In the genomic region with DNA sequence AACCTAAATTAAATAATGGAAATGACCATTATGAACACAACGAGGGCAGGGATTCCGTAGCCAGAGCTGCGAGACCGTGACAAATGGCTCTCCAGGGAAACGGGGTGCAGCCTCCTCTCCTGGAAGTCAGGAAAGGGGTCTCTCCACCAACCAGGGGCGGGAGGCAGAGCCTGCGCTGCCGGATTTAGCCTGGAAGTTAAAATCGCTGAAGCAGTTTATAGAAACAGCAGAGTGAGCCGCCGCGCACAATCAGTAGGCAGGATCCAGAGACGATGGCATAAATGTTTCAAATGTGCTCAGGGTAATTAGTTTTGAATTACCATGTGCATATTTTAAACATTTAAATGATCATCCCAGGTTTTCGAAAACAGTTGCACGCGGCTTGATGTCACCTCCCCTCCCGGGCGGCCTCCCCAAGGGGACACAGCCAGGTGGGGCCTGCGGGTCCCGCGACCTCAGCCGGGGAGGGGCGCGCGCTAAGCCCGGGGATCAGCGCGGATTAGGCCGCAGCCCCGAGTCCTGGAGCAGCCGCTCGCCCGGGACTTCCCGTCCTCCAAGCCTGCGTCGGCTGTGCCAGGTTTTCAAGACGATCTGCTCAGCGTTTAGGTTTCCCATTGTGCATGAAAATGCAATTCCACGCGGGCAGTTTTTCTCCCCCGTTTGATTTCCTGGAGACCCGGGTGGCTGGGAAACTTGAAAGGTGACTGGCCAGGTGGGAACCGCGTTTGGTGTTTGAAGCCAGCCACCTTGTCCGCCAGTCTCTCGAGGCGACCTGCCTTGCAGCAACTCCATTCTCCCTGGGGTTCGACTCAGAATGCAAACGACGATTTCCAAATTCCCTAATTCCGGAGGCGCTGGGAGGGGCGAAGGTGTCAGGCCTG, we compare ENCODE assay signal across 8 cellular contexts.
DNase-seq lines count a peak whose midpoint lies in the region; ATAC-seq, FAIRE-seq and TF ChIP-seq lines count a peak whose summit lies in the region.

No MANE protein-coding gene starts in this region.

- H3K4me3 Mint-ChIP-seq in Calu3 (ENCODE audit: low read depth, unreplicated experiment), result no peak overlapping the region

- WGBS in upper lobe of left lung, 2 donors, result 12 to 21% methylated on average over 16 to 41 of the region's 53 CpGs

- no peaks in the 10 kb centered on the region for H3K36me3 ChIP-seq in upper lobe of left lung

- ATAC-seq in left lobe of liver (peak; percentile 9), upper lobe of left lung (ENCODE audit: low FRiP score in 2 of 2) (peak in 1 of 2 donors; percentile 66)

- H3K27me3 ChIP-seq in upper lobe of left lung, result peaks cover 0 to 32% (median 8%) of the 10 kb centered on the region in 4 donors

- H3K27ac ChIP-seq in upper lobe of left lung, result no peak overlapping the region

- peaks cover 9 to 11% (median 11%) of the 10 kb centered on the region in 4 donors for H3K4me1 ChIP-seq in upper lobe of left lung

- in situ Hi-C loops in astrocyte of the spinal cord (cut with HindIII; ENCODE audit: low sequenced_read_pairs), result loop anchor here (25.0 kb wide), 1 partner anchor 129 kb away; the partner anchor contains the start of genes DPH1, OVCA2 and RTN4RL1

- peak overlapping the region; percentile 21 for H3K4me3 ChIP-seq in astrocyte of the spinal cord (ENCODE audit: low read depth, low read length)
- peak overlapping the region in 3 of 4 donors; percentile 5 to 30 (median 19) for H3K4me3 ChIP-seq in upper lobe of left lung

- TF ChIP-seq POLR2A in upper lobe of left lung (IDR thresholded peaks at IDR 0.05), result no peak

- intact Hi-C loops in Calu3 (cut with micrococcal nuclease; ENCODE audit: unreplicated experiment), result no loop called here

- CTCF ChIA-PET in Calu3 (lab: Charles Lee), result interaction anchor here (0.6 to 4.6 kb wide), 8 partner anchors 12 to 336 kb away, joined by 3 to 69 read pairs (median 3); partner anchors contain the start of genes DPH1, HIC1, OVCA2 and RTN4RL1

- TF ChIP-seq CTCF in astrocyte of the spinal cord (IDR thresholded peaks at IDR 0.05; ENCODE audit: low read depth, low read length) (no peak), upper lobe of left lung (IDR thresholded peaks at IDR 0.05) (no peak), Calu3 (IDR thresholded peaks at IDR 0.05; ENCODE audit: unreplicated experiment) (no peak)

- no peaks in the 10 kb centered on the region for H3K9me3 Mint-ChIP-seq in Calu3 (ENCODE audit: low read depth, unreplicated experiment)

- no peak for TF ChIP-seq EP300 in upper lobe of left lung (IDR thresholded peaks at IDR 0.05)

- no peaks in the 10 kb centered on the region for H3K4me1 Mint-ChIP-seq in Calu3 (ENCODE audit: low read depth, unreplicated experiment)

- peaks cover 37% of the 10 kb centered on the region for H3K27me3 Mint-ChIP-seq in Calu3 (ENCODE audit: unreplicated experiment)

- no peak for FAIRE-seq in RCC 7860 (lab: Jason Lieb, UNC)

- no peak overlapping the region for H3K27ac Mint-ChIP-seq in Calu3 (ENCODE audit: unreplicated experiment)

- H3K36me3 Mint-ChIP-seq in Calu3 (ENCODE audit: insufficient read depth, unreplicated experiment), result no peaks in the 10 kb centered on the region

- H3K9me3 ChIP-seq in upper lobe of left lung, result no peaks in the 10 kb centered on the region

- no TSS peak for BruUV-seq in Calu3 (replicated peaks; lab: Mats Ljungman, UMichigan)

- peak; percentile 30 for DNase-seq in stimulated activated CD4-positive, alpha-beta T cell treated with anti-CD3 and anti-CD28 coated beads, Interleukin-4, amount 100 ng/mL, for 1 hour
- DNase-seq in stimulated activated CD4-positive, alpha-beta T cell treated with anti-CD3 and anti-CD28 coated beads, Interleukin-2, amount 100 ng/mL, for 48 hours, result no peak
- DNase-seq in astrocyte of the spinal cord (ENCODE audit: low read depth, low spot score) (peak; percentile 33), left lobe of liver (ENCODE audit: low spot score) (no peak), upper lobe of left lung (peak in 1 of 2 donors; percentile 84), NCI-H1092 treated with DMSO at 0.1 percent for 48 hours (lab: John Stamatoyannopoulos, UW) (no peak), Calu3 (no peak), RCC 7860 (ENCODE audit: low spot score) (no peak)

Comparison
In these comparisons a context has a peak if more than half of its experiments do, and no peak if none do; other contexts are left out.
1. DNase-seq: peak in stimulated activated CD4-positive, alpha-beta T cell treated with anti-CD3 and anti-CD28 coated beads, Interleukin-4, amount 100 ng/mL, for 1 hour (single experiment) and astrocyte of the spinal cord (single experiment); none in stimulated activated CD4-positive, alpha-beta T cell treated with anti-CD3 and anti-CD28 coated beads, Interleukin-2, amount 100 ng/mL, for 48 hours (0 of 2), left lobe of liver (single experiment), NCI-H1092 treated with DMSO at 0.1 percent for 48 hours (single experiment), Calu3 (single experiment) and RCC 7860 (single experiment).